In genomic region chr11:120185678-120186407, GRCh38 we compare ENCODE assay signal across 13 cellular contexts. TPM values are rescaled to one million over a fixed set of nuclear protein-coding genes. Genes with fewer than 3 reads are reported as not detected.
DNase-seq lines count a peak whose midpoint lies in the region; ATAC-seq and TF ChIP-seq lines count a peak whose summit lies in the region.
"Had no signal": no experiment of that assay in that cellular context is flagged by ENCODE, and none has a peak within 500 bp of the region (broad histone marks: within the 10 kb centered on the region; RNA-seq: fewer than 3 reads in every experiment).

No MANE protein-coding gene starts in this region.

- no peaks in the 10 kb centered on the region for H3K36me3 ChIP-seq in SK-N-SH (replicated peaks in 1 of 2; ENCODE audit: control insufficient read depth in 1 of 2, insufficient read depth in 2 of 2, low read length in 1 of 2)
- H3K36me3 ChIP-seq in heart left ventricle: no peaks in the 10 kb centered on the region
- H3K36me3 ChIP-seq in neural progenitor cell: no peaks in the 10 kb centered on the region
- H3K36me3 ChIP-seq in transverse colon: no peaks in the 10 kb centered on the region

- H3K9me3 Mint-ChIP-seq in neural progenitor cell: no peaks in the 10 kb centered on the region
- H3K9me3 Mint-ChIP-seq: immature natural killer cell, T-cell had no signal

- H3K4me1 ChIP-seq in SK-N-SH (ENCODE audit: control insufficient read depth in 1 of 2, insufficient read depth in 2 of 2, low read depth in 1 of 2, low read length in 1 of 2) (peaks cover 0 to 63% of the 10 kb centered on the region in 2 experiments; a peak in 2 of 4 replicates), heart left ventricle (peaks cover 0 to 70% (median 25%) of the 10 kb centered on the region in 12 donors), neural progenitor cell (peaks cover 48% of the 10 kb centered on the region), transverse colon (peaks cover 52 to 93% (median 73%) of the 10 kb centered on the region in 4 donors)

- WGBS in SK-N-SH (ENCODE audit: low lambda C conversion rate): 79% methylated on average over 3 of the region's 3 CpGs
- WGBS in heart left ventricle, 4 donors: 66 to 77% (median 71%) methylated on average over 3 of the region's 3 CpGs
- 43 to 51% methylated on average over 1 to 3 of the region's 3 CpGs for WGBS in transverse colon (ENCODE audit: low coverage in 1 of 2), 2 donors

- no peak overlapping the region for H3K4me3 ChIP-seq in SK-N-SH (ENCODE audit: low read depth in 2 of 2, low read length in 1 of 2)
- H3K4me3 ChIP-seq in heart left ventricle: peak overlapping the region in 5 of 12 donors; percentile 23 to 41 (median 30)
- no peak overlapping the region for H3K4me3 ChIP-seq in neural progenitor cell
- H3K4me3 ChIP-seq in transverse colon: peak overlapping the region in 1 of 4 donors; percentile 5

- peaks cover 3% of the 10 kb centered on the region for H3K36me3 Mint-ChIP-seq in neural progenitor cell
- H3K36me3 Mint-ChIP-seq: immature natural killer cell, T-cell had no signal

- H3K27me3 ChIP-seq in SK-N-SH (ENCODE audit: insufficient read depth): peaks cover 9% of the 10 kb centered on the region; the same call in 1 of the 2 replicates
- peaks cover 0 to 5% (median 0%) of the 10 kb centered on the region in 9 donors for H3K27me3 ChIP-seq in heart left ventricle
- peaks cover 28% of the 10 kb centered on the region for H3K27me3 ChIP-seq in neural progenitor cell
- H3K27me3 ChIP-seq in transverse colon: no peaks in the 10 kb centered on the region

- peak overlapping the region in 1 of 2 experiments; percentile 91; a peak in 2 of 4 replicates for H3K27ac ChIP-seq in SK-N-SH (ENCODE audit: low read depth in 2 of 2, low read length in 1 of 2)
- peak overlapping the region; percentile 62 to 96 (median 81) for H3K27ac ChIP-seq in heart left ventricle
- H3K27ac ChIP-seq in neural progenitor cell: no peak overlapping the region
- peak overlapping the region; percentile 91 to 92 (median 91) for H3K27ac ChIP-seq in transverse colon

- H3K4me2 ChIP-seq in SK-N-SH (no peak overlapping the region), neural progenitor cell (no peak overlapping the region)

- peaks cover 19% of the 10 kb centered on the region for H3K27me3 Mint-ChIP-seq in neural progenitor cell (ENCODE audit: insufficient read depth, low read depth)

- TF ChIP-seq EP300 in SK-N-SH (IDR thresholded peaks at IDR 0.05; ENCODE audit: borderline replicate concordance in 1 of 2, low read depth in 1 of 2, low read length in 1 of 2): peak in 1 of 2 experiments; percentile 16; a peak in 1 of 4 replicates
- no peak for TF ChIP-seq EP300 in transverse colon (IDR thresholded peaks at IDR 0.05; ENCODE audit: low read depth)

- TF ChIP-seq RAD21 in SK-N-SH (IDR thresholded peaks at IDR 0.05; ENCODE audit: low read length): no peak

- in situ Hi-C loops in transverse colon (cut with MboI; ENCODE audit: low pct_ligation_motif_present in 1 of 4, low pct_unique_long_range_greater_than_20kb in 1 of 4, low sequenced_read_pairs in 3 of 4): no loop called here

- no peaks in the 10 kb centered on the region for H3K9me2 ChIP-seq in SK-N-SH

- H3K9ac ChIP-seq in SK-N-SH: no peak overlapping the region
- no peak overlapping the region for H3K9ac ChIP-seq in neural progenitor cell

- H2AFZ ChIP-seq in SK-N-SH (ENCODE audit: low read depth): no peak overlapping the region
- no peak overlapping the region for H2AFZ ChIP-seq in neural progenitor cell (replicated peaks)

- H3F3A ChIP-seq in SK-N-SH (replicated peaks; ENCODE audit: insufficient read depth): no peaks in the 10 kb centered on the region
- H3F3A ChIP-seq in neural progenitor cell (ENCODE audit: low read depth): peaks cover 1% of the 10 kb centered on the region

- H3K4me3 Mint-ChIP-seq in neural progenitor cell: no peak overlapping the region
- H3K4me3 Mint-ChIP-seq: immature natural killer cell, T-cell had no signal

- H3K9me3 ChIP-seq in SK-N-SH (no peaks in the 10 kb centered on the region), heart left ventricle (no peaks in the 10 kb centered on the region), neural progenitor cell (ENCODE audit: low read depth) (no peaks in the 10 kb centered on the region), transverse colon (no peaks in the 10 kb centered on the region)

- DNase-seq in SK-N-SH: peak; percentile 53
- peak in 4 of 5 donors; percentile 64 to 83 (median 78) for DNase-seq in heart left ventricle
- no peak for DNase-seq in neural progenitor cell (ENCODE audit: low spot score)
- no peak for DNase-seq in transverse colon
- DNase-seq in SIG-M5 treated with dmso at 0.1 percent for 504 hours (lab: John Stamatoyannopoulos, UW; ENCODE audit: unreplicated experiment): no peak
- DNase-seq: activated CD4-positive, alpha-beta T cell treated with anti-CD3 and anti-CD28 coated beads, Interleukin-2, amount 50 U/mL, for 48 hours; DMS53; immature natural killer cell; NCI-H1105 treated with DMSO at 0.1 percent for 48 hours had no signal

- CTCF ChIA-PET in SK-N-SH (lab: Yijun Ruan, JAX): interaction anchor here (0.9 to 5.3 kb wide), 8 partner anchors 9 to 823 kb away, joined by 3 to 33 read pairs (median 4); no protein-coding TSS in a partner anchor

- POLR2A ChIA-PET in SK-N-SH (lab: Yijun Ruan, JAX): no interaction called here

- H3K4me1 Mint-ChIP-seq in neural progenitor cell: peaks cover 90% of the 10 kb centered on the region
- H3K4me1 Mint-ChIP-seq: immature natural killer cell, T-cell had no signal

- peak overlapping the region; percentile 86 for H3K27ac Mint-ChIP-seq in neural progenitor cell
- H3K27ac Mint-ChIP-seq: immature natural killer cell, T-cell had no signal

- H4K20me1 ChIP-seq in SK-N-SH (ENCODE audit: insufficient read depth) (no peaks in the 10 kb centered on the region), neural progenitor cell (ENCODE audit: low read depth) (no peaks in the 10 kb centered on the region)

- TF ChIP-seq POLR2A in heart left ventricle (IDR thresholded peaks at IDR 0.05): no peak
- TF ChIP-seq POLR2A in transverse colon (IDR thresholded peaks at IDR 0.05): no peak

- TF ChIP-seq CTCF in SK-N-SH (IDR thresholded peaks at IDR 0.05) (no peak), heart left ventricle (IDR thresholded peaks at IDR 0.05) (no peak), neural progenitor cell (IDR thresholded peaks at IDR 0.05) (no peak), transverse colon (IDR thresholded peaks at IDR 0.05) (no peak)

- ATAC-seq in SK-N-SH treated with all-trans-retinoic acid at 6 μM for 48 hours (no peak), heart left ventricle (peak in 3 of 4 donors; percentile 6 to 55 (median 23)), HG03159 (IDR thresholded peaks at IDR 0.05; ENCODE audit: unreplicated experiment) (no peak), HG03439 (IDR thresholded peaks at IDR 0.05; ENCODE audit: unreplicated experiment) (no peak)
- ATAC-seq: T-cell had no signal

- intact Hi-C loops in heart left ventricle (cut with DNase I) (loop anchor here in 1 of 10 donors (2.0 kb wide), 1 partner anchor 27 kb away; no protein-coding TSS in a partner anchor), transverse colon (cut with DNase I; ENCODE audit: low total_unique reads) (no loop called here)

- no peaks in the 10 kb centered on the region for H3K79me2 ChIP-seq in SK-N-SH (ENCODE audit: insufficient read depth)
- no peaks in the 10 kb centered on the region for H3K79me2 ChIP-seq in neural progenitor cell (ENCODE audit: low read depth)

TF ChIP-seq in SK-N-SH, 30 proteins besides CTCF, POLR2A, EP300 and RAD21 (continues in another document):
- TF ChIP-seq RXRA (IDR thresholded peaks at IDR 0.05; ENCODE audit: borderline replicate concordance, low read depth) (no peak), CHD2 (IDR thresholded peaks at IDR 0.05; ENCODE audit: low read length, partially characterized antibody) (peak; percentile 28), ELF1 (IDR thresholded peaks at IDR 0.05) (no peak)

TF ChIP-seq in SK-N-SH treated with all-trans-retinoic acid at 6 μM for 48 hours, 23 proteins besides CTCF, POLR2A, EP300 and RAD21 (continues in another document):
- no peak for TF ChIP-seq ZNF565 (CRISPR knock-in tag; conservative IDR thresholded peaks at IDR 0.05; ENCODE audit: low read depth)
- no peak for TF ChIP-seq ZNF70 (CRISPR knock-in tag; IDR thresholded peaks at IDR 0.05)
- no peak for TF ChIP-seq TOX (CRISPR knock-in tag; IDR thresholded peaks at IDR 0.05; ENCODE audit: borderline replicate concordance)

RNA-seq across cellular contexts. Expression of gene OAF, which starts 25.0 kb away (rescaled TPM):
- polyA plus RNA-seq in SK-N-SH (2012; rRNA removed) (27.6 and 28.0 TPM in 2 replicates), heart left ventricle (10 to 100 TPM; 11.9 to 26.4 TPM)
- polyA plus RNA-seq in SK-N-SH (2012; cell fraction: cytosol; rRNA removed): 13.8 and 20.5 TPM in 2 replicates
- 22.1 and 33.5 TPM in 2 replicates for polyA plus RNA-seq in SK-N-SH (2012; cell fraction: nucleus; rRNA removed)
- total RNA-seq in heart left ventricle (10 to 100 TPM; 10.3 to 41.9 (median 19.9) TPM), neural progenitor cell (ENCODE audit: low replicate concordance) (0.46 and 0.47 TPM in 2 replicates), transverse colon (100 to 1,000 TPM in 3 of 4 donors, 10 to 100 TPM in 1; 78.8 to 553 (median 287) TPM)

RNA-seq across cellular contexts. Expression of gene TRIM29, which starts 47.9 kb away (rescaled TPM):
- polyA plus RNA-seq in SK-N-SH (2012; rRNA removed) (0.03 TPM in 1 of 2 replicates, not detected in the other), heart left ventricle (under 1 TPM in 1 of 2 donors, not detected in 1; 0.14 TPM)
- 0.03 TPM in 1 of 2 replicates, not detected in the other for polyA plus RNA-seq in SK-N-SH (2012; cell fraction: cytosol; rRNA removed)
- 0.05 TPM in 1 of 2 replicates, not detected in the other for polyA plus RNA-seq in SK-N-SH (2012; cell fraction: nucleus; rRNA removed)
- total RNA-seq in heart left ventricle (1 to 10 TPM in 1 of 9 donors, under 1 TPM in 1, not detected in 7; 0.56 to 6.4 TPM), neural progenitor cell (ENCODE audit: low replicate concordance) (0.11 TPM in 1 of 2 replicates, not detected in the other), transverse colon (1 to 10 TPM in 2 of 4 donors, under 1 TPM in 1, not detected in 1; 0.75 to 7.8 (median 4.4) TPM)
- total RNA-seq: T-cell had no signal
- polyA plus RNA-seq: immature natural killer cell had no signal

RNA-seq across cellular contexts. Expression of gene POU2F3, which starts 54.1 kb away (rescaled TPM):
- 0.02 TPM in 1 of 2 replicates, not detected in the other for polyA plus RNA-seq in SK-N-SH (2012; rRNA removed)
- 0.01 and 0.03 TPM in 2 replicates for polyA plus RNA-seq in SK-N-SH (2012; cell fraction: cytosol; rRNA removed)
- not detected in 2 replicates for polyA plus RNA-seq in SK-N-SH (2012; cell fraction: nucleus; rRNA removed)
- total RNA-seq in heart left ventricle: under 1 TPM in 1 of 9 donors, not detected in 8; 0.15 TPM
- not detected for polyA plus RNA-seq in heart left ventricle
- 1.4 TPM in 1 of 2 replicates, not detected in the other for total RNA-seq in neural progenitor cell (ENCODE audit: low replicate concordance)
- total RNA-seq in transverse colon: 1 to 10 TPM in 2 of 4 donors, not detected in 2; 1.9 to 2.2 TPM
- total RNA-seq: T-cell had no signal
- polyA plus RNA-seq: immature natural killer cell had no signal

Comparison
In these comparisons a context has a peak if more than half of its experiments do, and no peak if none do; other contexts are left out.
1. DNase-seq: peak in SK-N-SH (single experiment) and heart left ventricle (4 of 5); none in neural progenitor cell (single experiment), transverse colon (single experiment) and SIG-M5 treated with dmso at 0.1 percent for 504 hours (single experiment).
2. ATAC-seq: peak in heart left ventricle (3 of 4); none in SK-N-SH treated with all-trans-retinoic acid at 6 μM for 48 hours (single experiment), HG03159 (single experiment) and HG03439 (single experiment).